ENCODE assay signal across 21 cellular contexts in genomic region chr2:203914546-203915169, GRCh38. TPM values are rescaled to one million over a fixed set of nuclear protein-coding genes. Genes with fewer than 3 reads are reported as not detected.
A peak's percentile ranks its signal among the peaks of the same experiment; 100 is the strongest.
DNase-seq lines count a peak whose midpoint lies in the region; ATAC-seq, FAIRE-seq and TF ChIP-seq lines count a peak whose summit lies in the region.
"Had no signal": no experiment of that assay in that cellular context is flagged by ENCODE, and none has a peak within 500 bp of the region (broad histone marks: within the 10 kb centered on the region; RNA-seq: fewer than 3 reads in every experiment).

No MANE protein-coding gene starts in this region.

- H3K9me2 ChIP-seq in MM.1S (replicated peaks; ENCODE audit: insufficient read depth, low read length), result no peaks in the 10 kb centered on the region

- no peak for TF ChIP-seq CTCF in Caco-2 (IDR thresholded peaks at IDR 0.05; ENCODE audit: insufficient read depth in 1 of 2, low read depth in 1 of 2, low read length in 1 of 2, severe bottlenecking in 1 of 2, unreplicated experiment in 1 of 2)
- TF ChIP-seq CTCF in MM.1S (IDR thresholded peaks at IDR 0.05; ENCODE audit: low read length), result no peak
- no peak for TF ChIP-seq CTCF in astrocyte (IDR thresholded peaks at IDR 0.05; ENCODE audit: insufficient read depth, low read depth, low read length)
- no peak for TF ChIP-seq CTCF in stomach (IDR thresholded peaks at IDR 0.05)

- H3K4me3 Mint-ChIP-seq in Caco-2 (ENCODE audit: unreplicated experiment) (peak overlapping the region; percentile 68), astrocyte (ENCODE audit: unreplicated experiment) (no peak overlapping the region)
- H3K4me3 Mint-ChIP-seq: activated T-cell treated with anti-CD3 and anti-CD28 coated beads, Interleukin-2, amount 50 U/mL, for 4 hours had no signal

- no peak for TF ChIP-seq EP300 in stomach (IDR thresholded peaks at IDR 0.05)

- H3K27me3 ChIP-seq in ACC112 (ENCODE audit: insufficient read depth, low read length) (no peaks in the 10 kb centered on the region), Caco-2 (replicated peaks; ENCODE audit: control insufficient read depth, insufficient read depth, low read length) (no peaks in the 10 kb centered on the region), MM.1S (replicated peaks; ENCODE audit: insufficient read depth, low read length) (no peaks in the 10 kb centered on the region), astrocyte (ENCODE audit: insufficient read depth, low read length) (no peaks in the 10 kb centered on the region), stomach (no peaks in the 10 kb centered on the region)
- H3K27me3 ChIP-seq: heart left ventricle, Peyer's patch had no signal

- no peaks in the 10 kb centered on the region for H3K9me3 Mint-ChIP-seq in Caco-2 (ENCODE audit: unreplicated experiment)
- H3K9me3 Mint-ChIP-seq in astrocyte (ENCODE audit: unreplicated experiment), result no peaks in the 10 kb centered on the region
- H3K9me3 Mint-ChIP-seq: activated T-cell treated with anti-CD3 and anti-CD28 coated beads, Interleukin-2, amount 50 U/mL, for 4 hours had no signal

- H3K27me3 Mint-ChIP-seq in Caco-2 (ENCODE audit: insufficient read depth, unreplicated experiment), result peaks cover 9% of the 10 kb centered on the region
- peaks cover 9% of the 10 kb centered on the region for H3K27me3 Mint-ChIP-seq in astrocyte (ENCODE audit: low read depth, unreplicated experiment)
- H3K27me3 Mint-ChIP-seq: progenitor cell of endocrine pancreas had no signal

- H3K36me3 Mint-ChIP-seq in Caco-2 (ENCODE audit: insufficient read depth, unreplicated experiment) (peaks cover 4% of the 10 kb centered on the region), astrocyte (ENCODE audit: low read depth, unreplicated experiment) (no peaks in the 10 kb centered on the region)

- no peak for TF ChIP-seq POLR2A in stomach (IDR thresholded peaks at IDR 0.05)

- CTCF ChIA-PET in Caco-2 (lab: Charles Lee), result interaction anchor here (0.6 to 0.7 kb wide), 2 partner anchors 9 to 677 kb away, joined by 3 read pairs; no protein-coding TSS in a partner anchor

- H3K9ac ChIP-seq in MM.1S (ENCODE audit: low read length) (no peak overlapping the region), astrocyte (ENCODE audit: low read length) (no peak overlapping the region)

- H3K9me3 ChIP-seq in Caco-2 (no peaks in the 10 kb centered on the region), MM.1S (replicated peaks; ENCODE audit: insufficient read depth, low read length) (no peaks in the 10 kb centered on the region), astrocyte (ENCODE audit: insufficient read depth, low read depth, low read length) (no peaks in the 10 kb centered on the region), stomach (no peaks in the 10 kb centered on the region)
- H3K9me3 ChIP-seq: heart left ventricle, Peyer's patch had no signal

- peak overlapping the region; percentile 9; the same call in 1 of the 2 replicates for H3K4me2 ChIP-seq in MM.1S (ENCODE audit: low read depth, low read length)
- no peak overlapping the region for H3K4me2 ChIP-seq in astrocyte (ENCODE audit: low read length)

- 47 to 62% (median 55%) methylated on average over 8 of the region's 8 CpGs for WGBS in stomach, 5 donors

- H3F3A ChIP-seq in MM.1S (ENCODE audit: insufficient read depth, low read length), result no peaks in the 10 kb centered on the region

- H3K36me3 ChIP-seq in ACC112 (ENCODE audit: insufficient read depth, low read length), result no peaks in the 10 kb centered on the region
- no peaks in the 10 kb centered on the region for H3K36me3 ChIP-seq in Caco-2 (ENCODE audit: control insufficient read depth, insufficient read depth, low read length)
- no peaks in the 10 kb centered on the region for H3K36me3 ChIP-seq in MM.1S (replicated peaks; ENCODE audit: insufficient read depth, low read length)
- H3K36me3 ChIP-seq in astrocyte (ENCODE audit: insufficient read depth, low read length), result no peaks in the 10 kb centered on the region
- no peaks in the 10 kb centered on the region for H3K36me3 ChIP-seq in stomach
- H3K36me3 ChIP-seq: heart left ventricle, Peyer's patch had no signal

- no TSS peak for BruUV-seq in Caco-2 (replicated peaks; lab: Mats Ljungman, UMichigan)

- DNase-seq in Caco-2, result no peak
- DNase-seq in MM.1S, result no peak
- DNase-seq in astrocyte (ENCODE audit: low read depth), result no peak
- no peak for DNase-seq in NK-92 treated with Interleukin-12 subunit alpha and Interleukin-12 subunit beta, amount 100 ng/mL, for 24 hours (lab: John Stamatoyannopoulos, UW)
- DNase-seq in stomach, result no peak
- DNase-seq in hippocampal formation (lab: John Stamatoyannopoulos, UW), result no peak
- DNase-seq: activated T-cell treated with anti-CD3 and anti-CD28 coated beads, Interleukin-2, amount 50 U/mL, for 4 hours; AML-193; cortex of kidney; GOT3; heart left ventricle; IMR-90; NCI-H1417; Peyer's patch; stimulated activated CD4-positive, alpha-beta T cell treated with anti-CD3 and anti-CD28 coated beads, Interleukin-12 subunit alpha, Interleukin-12 subunit beta, amount 100 ng/mL, for 4 hours had no signal

- peak overlapping the region; percentile 33; the same call in 1 of the 2 replicates for H3K4me3 ChIP-seq in ACC112 (ENCODE audit: low read depth, low read length)
- H3K4me3 ChIP-seq in Caco-2 (ENCODE audit: low read depth, low read length), result no peak overlapping the region
- H3K4me3 ChIP-seq in MM.1S (ENCODE audit: low read length), result no peak overlapping the region
- H3K4me3 ChIP-seq in astrocyte (ENCODE audit: insufficient read depth, low read depth, low read length), result no peak overlapping the region
- no peak overlapping the region for H3K4me3 ChIP-seq in stomach
- H3K4me3 ChIP-seq: heart left ventricle, Peyer's patch had no signal

- no peak for ATAC-seq in GM21576 (IDR thresholded peaks at IDR 0.05; ENCODE audit: unreplicated experiment)
- ATAC-seq: esophagus mucosa, heart left ventricle had no signal

- H2AFZ ChIP-seq in ACC112 (ENCODE audit: low read length, unreplicated experiment) (peak overlapping the region; percentile 92), MM.1S (ENCODE audit: low read length) (no peak overlapping the region), astrocyte (ENCODE audit: low read depth, low read length) (no peak overlapping the region)

- no peak overlapping the region for H3K27ac Mint-ChIP-seq in Caco-2 (ENCODE audit: unreplicated experiment)
- no peak overlapping the region for H3K27ac Mint-ChIP-seq in astrocyte (ENCODE audit: unreplicated experiment)

- H4K20me1 ChIP-seq in MM.1S (ENCODE audit: insufficient read depth, low read length) (no peaks in the 10 kb centered on the region), astrocyte (ENCODE audit: insufficient read depth, low read length) (no peaks in the 10 kb centered on the region)

- POLR2A ChIA-PET in Caco-2 (lab: Charles Lee), result no interaction called here

- peaks cover 8% of the 10 kb centered on the region for H3K4me1 Mint-ChIP-seq in Caco-2 (ENCODE audit: low read depth, unreplicated experiment)
- H3K4me1 Mint-ChIP-seq in astrocyte (ENCODE audit: low read depth, unreplicated experiment), result peaks cover 4% of the 10 kb centered on the region

- H3K27ac ChIP-seq in ACC112 (ENCODE audit: low read depth, low read length), result no peak overlapping the region
- no peak overlapping the region for H3K27ac ChIP-seq in MM.1S (ENCODE audit: low read length)
- no peak overlapping the region for H3K27ac ChIP-seq in astrocyte (ENCODE audit: low read depth, low read length)
- H3K27ac ChIP-seq in stomach, result no peak overlapping the region
- H3K27ac ChIP-seq: heart left ventricle had no signal

- H3K79me2 ChIP-seq in ACC112 (ENCODE audit: control insufficient read depth, insufficient read depth, low read length, unreplicated experiment), result no peaks in the 10 kb centered on the region
- H3K79me2 ChIP-seq in MM.1S (ENCODE audit: low read length), result no peaks in the 10 kb centered on the region
- no peaks in the 10 kb centered on the region for H3K79me2 ChIP-seq in astrocyte (ENCODE audit: insufficient read depth, low read length)

- intact Hi-C loops in Caco-2 (cut with micrococcal nuclease; ENCODE audit: unreplicated experiment) (no loop called here), stomach (cut with DNase I; ENCODE audit: low total_unique reads) (no loop called here)

- FAIRE-seq in astrocyte (lab: Jason Lieb, UNC), result peak; percentile 29

- H3K4me1 ChIP-seq in ACC112 (ENCODE audit: control insufficient read depth, insufficient read depth, low read length, unreplicated experiment), result no peaks in the 10 kb centered on the region
- peaks cover 11% of the 10 kb centered on the region for H3K4me1 ChIP-seq in Caco-2
- peaks cover 6% of the 10 kb centered on the region; the same call in 1 of the 2 replicates for H3K4me1 ChIP-seq in MM.1S (ENCODE audit: low read length)
- H3K4me1 ChIP-seq in astrocyte (ENCODE audit: insufficient read depth, low read length), result no peaks in the 10 kb centered on the region
- peaks cover 0 to 18% (median 7%) of the 10 kb centered on the region in 4 donors for H3K4me1 ChIP-seq in stomach

RNA-seq across cellular contexts. Expression of gene ICOS, which starts 21.9 kb away (rescaled TPM):
- total RNA-seq in Caco-2 (2022) (not detected in 2 replicates), astrocyte (not detected in 2 replicates), stomach (1 to 10 TPM in 2 of 5 donors, under 1 TPM in 1, not detected in 2; 0.29 to 9.3 (median 1.5) TPM)
- polyA plus RNA-seq in stomach, result under 1 TPM in 2 of 3 donors, not detected in 1; 0.31 to 0.33 TPM
- total RNA-seq: Daoy, esophagus mucosa, IMR-90, kidney epithelial cell, progenitor cell of endocrine pancreas had no signal
- polyA plus RNA-seq: IMR-90 had no signal

RNA-seq across cellular contexts. Expression of gene CTLA4, which starts 47.1 kb away (rescaled TPM):
- 0.43 TPM in 1 of 2 replicates, not detected in the other for total RNA-seq in Caco-2 (2022)
- total RNA-seq in astrocyte, result not detected in 2 replicates
- 1 to 10 TPM in 1 of 5 donors, not detected in 4; 2.0 TPM for total RNA-seq in stomach
- 1 to 10 TPM in 1 of 3 donors, not detected in 2; 1.1 TPM for polyA plus RNA-seq in stomach
- total RNA-seq: Daoy, IMR-90, kidney epithelial cell, progenitor cell of endocrine pancreas had no signal
- polyA plus RNA-seq: IMR-90 had no signal
